Comparison of ENCODE assay signal across 8 cellular contexts in the genomic region with DNA sequence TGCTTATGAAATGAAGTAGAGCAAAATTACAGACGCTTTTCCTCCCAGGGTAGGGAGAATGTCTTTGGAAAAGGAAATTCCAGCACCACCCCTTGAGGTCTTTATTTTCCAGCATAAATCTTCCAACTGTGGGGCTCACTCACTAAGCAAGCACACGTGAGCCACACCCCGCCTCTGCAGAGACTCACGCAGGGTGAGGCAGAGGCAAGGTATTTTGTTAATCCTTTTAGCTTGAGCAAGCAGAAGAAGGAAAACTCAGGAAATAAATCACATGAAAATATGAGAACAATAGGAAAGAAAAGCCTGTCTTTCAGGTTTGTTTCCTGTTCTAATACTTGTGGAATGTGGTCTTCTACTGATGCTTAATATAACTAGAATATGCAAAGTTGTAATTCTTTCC. TPM values are rescaled to one million over a fixed set of nuclear protein-coding genes. Genes with fewer than 3 reads are reported as not detected.
DNase-seq lines count a peak whose midpoint lies in the region; ATAC-seq, FAIRE-seq and TF ChIP-seq lines count a peak whose summit lies in the region.
"Had no signal": no experiment of that assay in that cellular context is flagged by ENCODE, and none has a peak within 500 bp of the region (broad histone marks: within the 10 kb centered on the region; RNA-seq: fewer than 3 reads in every experiment).

No MANE protein-coding gene starts in this region.

- H3K4me1 ChIP-seq in HCT116 (ENCODE audit: control insufficient read depth in 1 of 2, insufficient read depth in 2 of 2, low read length in 2 of 2) (peaks cover 45 to 57% of the 10 kb centered on the region in 2 experiments), transverse colon (peaks cover 9 to 19% (median 14%) of the 10 kb centered on the region in 4 donors)

- peak; percentile 88 for FAIRE-seq in TTC549 (lab: Jason Lieb, UNC)

- H3K27me3 ChIP-seq in HCT116 (ENCODE audit: insufficient read depth, low read length) (no peaks in the 10 kb centered on the region), transverse colon (no peaks in the 10 kb centered on the region)

- TF ChIP-seq CTCF in HCT116 (IDR thresholded peaks at IDR 0.05 in 2 of 3, conservative IDR thresholded peaks at IDR 0.05 in 1 of 3; ENCODE audit: borderline replicate concordance in 1 of 3, insufficient read depth in 1 of 3, low read depth in 2 of 3, low read length in 2 of 3): no peak
- no peak for TF ChIP-seq CTCF in transverse colon (IDR thresholded peaks at IDR 0.05)

- H3K79me2 ChIP-seq in HCT116 (ENCODE audit: insufficient read depth, low read length): peaks cover 2% of the 10 kb centered on the region

- no peaks in the 10 kb centered on the region for H3K9me2 ChIP-seq in HCT116 (ENCODE audit: insufficient read depth)

- no peak for TF ChIP-seq EP300 in transverse colon (IDR thresholded peaks at IDR 0.05; ENCODE audit: low read depth)

- peaks cover 20% of the 10 kb centered on the region for H3K4me1 Mint-ChIP-seq in activated T-helper 1 cell treated with anti-CD3 and anti-CD28 coated beads, Interleukin-12 subunit alpha, Interleukin-12 subunit beta, Interleukin-2, Interleukin-4 antibody, amounts not matched to agents 30 ng/mL and 10 ng/mL and 1 ng/mL, durations not matched to agents 14 hours and 24 hours and 36 hours (ENCODE audit: low read depth)

- H4K20me1 ChIP-seq in HCT116 (ENCODE audit: insufficient read depth): no peaks in the 10 kb centered on the region

- ATAC-seq in HCT116: peak; percentile 61
- ATAC-seq: stimulated activated effector memory CD8-positive, alpha-beta T cell treated with anti-CD3 and anti-CD28 coated beads, Interleukin-12 subunit alpha, Interleukin-12 subunit beta, amount 100 ng/mL, for 72 hours had no signal

- BruUV-seq in HCT116 (replicated peaks; lab: Mats Ljungman, UMichigan): no TSS peak

- H3K27me3 Mint-ChIP-seq in activated T-helper 1 cell treated with anti-CD3 and anti-CD28 coated beads, Interleukin-12 subunit alpha, Interleukin-12 subunit beta, Interleukin-2, Interleukin-4 antibody, amounts not matched to agents 30 ng/mL and 10 ng/mL and 1 ng/mL, durations not matched to agents 14 hours and 24 hours and 36 hours (ENCODE audit: insufficient read depth): peaks cover 13% of the 10 kb centered on the region

- H3K9me3 ChIP-seq in HCT116 (ENCODE audit: control insufficient read depth in 1 of 2, insufficient read depth in 1 of 2, low read depth in 1 of 2, low read length in 2 of 2) (no peaks in the 10 kb centered on the region), transverse colon (no peaks in the 10 kb centered on the region)

- intact Hi-C loops in HCT116 (cut with micrococcal nuclease) (loop anchor here (5.0 kb wide), 1 partner anchor 339 kb away; no protein-coding TSS in a partner anchor), transverse colon (cut with DNase I; ENCODE audit: low total_unique reads) (no loop called here)
- intact Hi-C loops in activated T-helper 1 cell treated with anti-CD3 and anti-CD28 coated beads, Interleukin-12 subunit alpha, Interleukin-12 subunit beta, Interleukin-2, Interleukin-4 antibody, amounts not matched to agents 30 ng/mL and 10 ng/mL and 1 ng/mL, durations not matched to agents 14 hours and 24 hours and 36 hours (cut with micrococcal nuclease): no loop called here

- peak; percentile 68 for DNase-seq in HCT116 (ENCODE audit: low read depth, low spot score)
- peak; percentile 66 for DNase-seq in iPS-NIHi11 (ENCODE audit: low spot score)
- DNase-seq in transverse colon: peak; percentile 52
- DNase-seq in NCI-H2227 (lab: John Stamatoyannopoulos, UW; ENCODE audit: unreplicated experiment): no peak
- DNase-seq in NCI-H187 treated with DMSO at 0.1 percent for 48 hours (lab: John Stamatoyannopoulos, UW): no peak
- no peak for DNase-seq in activated T-helper 1 cell treated with anti-CD3 and anti-CD28 coated beads, Interleukin-12 subunit alpha, Interleukin-12 subunit beta, Interleukin-2, Interleukin-4 antibody, amounts not matched to agents 30 ng/mL and 10 ng/mL and 1 ng/mL, durations not matched to agents 14 hours and 24 hours and 36 hours (ENCODE audit: low spot score)

- H3K36me3 Mint-ChIP-seq in activated T-helper 1 cell treated with anti-CD3 and anti-CD28 coated beads, Interleukin-12 subunit alpha, Interleukin-12 subunit beta, Interleukin-2, Interleukin-4 antibody, amounts not matched to agents 30 ng/mL and 10 ng/mL and 1 ng/mL, durations not matched to agents 14 hours and 24 hours and 36 hours (ENCODE audit: low read depth): peaks cover 6% of the 10 kb centered on the region
- H3K36me3 Mint-ChIP-seq: stimulated activated effector memory CD8-positive, alpha-beta T cell treated with anti-CD3 and anti-CD28 coated beads, Interleukin-12 subunit alpha, Interleukin-12 subunit beta, amount 100 ng/mL, for 72 hours had no signal

- WGBS in transverse colon (ENCODE audit: low coverage in 1 of 2), 2 donors: 48 to 54% methylated on average over 4 of the region's 4 CpGs

- H3K27ac ChIP-seq in HCT116 (ENCODE audit: low read depth, low read length) (peak overlapping the region; percentile 75), transverse colon (peak overlapping the region; percentile 8 to 91 (median 30))

- H2AFZ ChIP-seq in HCT116 (ENCODE audit: low read depth, low read length, poor library complexity, severe bottlenecking): peak overlapping the region; percentile 86

- H3K4me2 ChIP-seq in HCT116 (ENCODE audit: low read length): peak overlapping the region; percentile 92

- RAD21 ChIA-PET in HCT116 (lab: Charles Lee; ENCODE audit: low non-redundant PET in 1 of 2, low total read pairs in 2 of 2, uncharacterized antibody in 2 of 2, unreplicated experiment in 2 of 2): no interaction called here

- CTCF ChIA-PET in HCT116 (lab: Charles Lee): no interaction called here

- H3K9me3 Mint-ChIP-seq in activated T-helper 1 cell treated with anti-CD3 and anti-CD28 coated beads, Interleukin-12 subunit alpha, Interleukin-12 subunit beta, Interleukin-2, Interleukin-4 antibody, amounts not matched to agents 30 ng/mL and 10 ng/mL and 1 ng/mL, durations not matched to agents 14 hours and 24 hours and 36 hours: peaks cover 12% of the 10 kb centered on the region

- H3K36me3 ChIP-seq in HCT116 (ENCODE audit: control insufficient read depth in 1 of 2, insufficient read depth in 2 of 2, low read length in 2 of 2) (no peaks in the 10 kb centered on the region), transverse colon (no peaks in the 10 kb centered on the region)

- TF ChIP-seq POLR2A in HCT116 (IDR thresholded peaks at IDR 0.05; ENCODE audit: borderline replicate concordance, extremely low read depth, insufficient read depth, insufficient read length) (no peak), transverse colon (IDR thresholded peaks at IDR 0.05) (no peak)

- POLR2A ChIA-PET in HCT116 (lab: Charles Lee): no interaction called here

- H3K4me3 ChIP-seq in HCT116 (replicated peaks in 1 of 2; ENCODE audit: low read depth in 1 of 2, low read length in 2 of 2) (peak overlapping the region; percentile 13 to 54), transverse colon (no peak overlapping the region)

- TF ChIP-seq RAD21 in HCT116 (IDR thresholded peaks at IDR 0.05; ENCODE audit: low read depth): no peak

- peak overlapping the region; percentile 57 for H3K9ac ChIP-seq in HCT116 (ENCODE audit: low read length)

- no peak overlapping the region for H3K27ac Mint-ChIP-seq in activated T-helper 1 cell treated with anti-CD3 and anti-CD28 coated beads, Interleukin-12 subunit alpha, Interleukin-12 subunit beta, Interleukin-2, Interleukin-4 antibody, amounts not matched to agents 30 ng/mL and 10 ng/mL and 1 ng/mL, durations not matched to agents 14 hours and 24 hours and 36 hours
- H3K27ac Mint-ChIP-seq: stimulated activated effector memory CD8-positive, alpha-beta T cell treated with anti-CD3 and anti-CD28 coated beads, Interleukin-12 subunit alpha, Interleukin-12 subunit beta, amount 100 ng/mL, for 72 hours had no signal

- in situ Hi-C loops in transverse colon (cut with MboI; ENCODE audit: low pct_ligation_motif_present in 1 of 4, low pct_unique_long_range_greater_than_20kb in 1 of 4, low sequenced_read_pairs in 3 of 4): no loop called here

- no peak overlapping the region for H3K4me3 Mint-ChIP-seq in activated T-helper 1 cell treated with anti-CD3 and anti-CD28 coated beads, Interleukin-12 subunit alpha, Interleukin-12 subunit beta, Interleukin-2, Interleukin-4 antibody, amounts not matched to agents 30 ng/mL and 10 ng/mL and 1 ng/mL, durations not matched to agents 14 hours and 24 hours and 36 hours
- H3K4me3 Mint-ChIP-seq: stimulated activated effector memory CD8-positive, alpha-beta T cell treated with anti-CD3 and anti-CD28 coated beads, Interleukin-12 subunit alpha, Interleukin-12 subunit beta, amount 100 ng/mL, for 72 hours had no signal

TF ChIP-seq in HCT116, 20 proteins besides CTCF, POLR2A, EP300 and RAD21 (continues in another document):
- TF ChIP-seq ZFX (IDR thresholded peaks at IDR 0.05): no peak
- no peak for TF ChIP-seq TCF7L2 (IDR thresholded peaks at IDR 0.05; ENCODE audit: borderline replicate concordance, extremely low read depth, insufficient read depth, insufficient read length)
- no peak for TF ChIP-seq SRF (IDR thresholded peaks at IDR 0.05; ENCODE audit: low read depth)
- TF ChIP-seq, protein P1, sequence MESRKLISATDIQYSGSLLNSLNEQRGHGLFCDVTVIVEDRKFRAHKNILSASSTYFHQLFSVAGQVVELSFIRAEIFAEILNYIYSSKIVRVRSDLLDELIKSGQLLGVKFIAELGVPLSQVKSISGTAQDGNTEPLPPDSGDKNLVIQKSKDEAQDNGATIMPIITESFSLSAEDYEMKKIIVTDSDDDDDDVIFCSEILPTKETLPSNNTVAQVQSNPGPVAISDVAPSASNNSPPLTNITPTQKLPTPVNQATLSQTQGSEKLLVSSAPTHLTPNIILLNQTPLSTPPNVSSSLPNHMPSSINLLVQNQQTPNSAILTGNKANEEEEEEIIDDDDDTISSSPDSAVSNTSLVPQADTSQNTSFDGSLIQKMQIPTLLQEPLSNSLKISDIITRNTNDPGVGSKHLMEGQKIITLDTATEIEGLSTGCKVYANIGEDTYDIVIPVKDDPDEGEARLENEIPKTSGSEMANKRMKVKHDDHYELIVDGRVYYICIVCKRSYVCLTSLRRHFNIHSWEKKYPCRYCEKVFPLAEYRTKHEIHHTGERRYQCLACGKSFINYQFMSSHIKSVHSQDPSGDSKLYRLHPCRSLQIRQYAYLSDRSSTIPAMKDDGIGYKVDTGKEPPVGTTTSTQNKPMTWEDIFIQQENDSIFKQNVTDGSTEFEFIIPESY (IDR thresholded peaks at IDR 0.05; ENCODE audit: extremely low read depth, insufficient replicate concordance, low read length): no peak
- no peak for TF ChIP-seq YY1 (IDR thresholded peaks at IDR 0.05; ENCODE audit: extremely low read depth, insufficient replicate concordance, low read depth, low read length)
- TF ChIP-seq EGR1 (IDR thresholded peaks at IDR 0.05; ENCODE audit: low read depth): 0 out of 2 replicates have a peak, but pooled peaks have one; percentile 28
- no peak for TF ChIP-seq POLR2AphosphoS5 (IDR thresholded peaks at IDR 0.05; ENCODE audit: low read depth, low read length)

RNA-seq across cellular contexts. Expression of gene PHACTR2, which starts 4.1 kb away (rescaled TPM):
- total RNA-seq in HCT116 (2021; ENCODE audit: unreplicated experiment) (27.6 TPM), transverse colon (10 to 100 TPM; 38.6 to 56.8 (median 48.7) TPM)
- polyA plus RNA-seq in HCT116 (2012): 4.0 and 4.9 TPM in 2 replicates
- 63.5 and 64.5 TPM in 2 replicates for total RNA-seq in activated T-helper 1 cell treated with anti-CD3 and anti-CD28 coated beads, Interleukin-12 subunit alpha, Interleukin-12 subunit beta, Interleukin-2, Interleukin-4 antibody, amounts not matched to agents 30 ng/mL and 10 ng/mL and 1 ng/mL, durations not matched to agents 14 hours and 24 hours and 36 hours

Comparison
In these comparisons a context has a peak if more than half of its experiments do, and no peak if none do; other contexts are left out.
1. DNase-seq: peak in HCT116 (single experiment), iPS-NIHi11 (single experiment) and transverse colon (single experiment); none in NCI-H2227 (single experiment), NCI-H187 treated with DMSO at 0.1 percent for 48 hours (single experiment) and activated T-helper 1 cell treated with anti-CD3 and anti-CD28 coated beads, Interleukin-12 subunit alpha, Interleukin-12 subunit beta, Interleukin-2, Interleukin-4 antibody, amounts not matched to agents 30 ng/mL and 10 ng/mL and 1 ng/mL, durations not matched to agents 14 hours and 24 hours and 36 hours (single experiment).
2. H3K4me3 ChIP-seq: peak in HCT116 (2 of 2); none in transverse colon (0 of 4).